In genomic region chr17:45311762-45312476, GRCh38 we compare ENCODE assay signal across 1 cellular context.
TF ChIP-seq lines count a peak whose summit lies in the region.

No MANE protein-coding gene starts in this region.

TF ChIP-seq in HepG2, 621 proteins besides CTCF, POLR2A, EP300 and RAD21 (continued from another document):
- TF ChIP-seq, protein P1, sequence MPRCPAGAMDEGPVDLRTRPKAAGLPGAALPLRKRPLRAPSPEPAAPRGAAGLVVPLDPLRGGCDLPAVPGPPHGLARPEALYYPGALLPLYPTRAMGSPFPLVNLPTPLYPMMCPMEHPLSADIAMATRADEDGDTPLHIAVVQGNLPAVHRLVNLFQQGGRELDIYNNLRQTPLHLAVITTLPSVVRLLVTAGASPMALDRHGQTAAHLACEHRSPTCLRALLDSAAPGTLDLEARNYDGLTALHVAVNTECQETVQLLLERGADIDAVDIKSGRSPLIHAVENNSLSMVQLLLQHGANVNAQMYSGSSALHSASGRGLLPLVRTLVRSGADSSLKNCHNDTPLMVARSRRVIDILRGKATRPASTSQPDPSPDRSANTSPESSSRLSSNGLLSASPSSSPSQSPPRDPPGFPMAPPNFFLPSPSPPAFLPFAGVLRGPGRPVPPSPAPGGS (CRISPR knock-in tag; IDR thresholded peaks at IDR 0.05): 0 out of 2 replicates have a peak, but pooled peaks have one; percentile 31
- TF ChIP-seq ZNF891 (CRISPR knock-in tag; IDR thresholded peaks at IDR 0.05) (peak; percentile 56; the same call in 1 of the 2 replicates), ZMYM4 (CRISPR knock-in tag; IDR thresholded peaks at IDR 0.05) (peak; percentile 18; the same call in 1 of the 2 replicates), SMAD1 (CRISPR knock-in tag; IDR thresholded peaks at IDR 0.05; ENCODE audit: borderline replicate concordance, low read depth) (0 out of 2 replicates have a peak, but pooled peaks have one; percentile 33), EEA1 (CRISPR knock-in tag; IDR thresholded peaks at IDR 0.05; ENCODE audit: borderline replicate concordance) (no peak), ZIK1 (CRISPR knock-in tag; IDR thresholded peaks at IDR 0.05; ENCODE audit: borderline replicate concordance, low read depth) (no peak; the same call in 1 of the 2 replicates), KAT8 (CRISPR knock-in tag; IDR thresholded peaks at IDR 0.05) (peak; percentile 73), CCAR2 (optimal IDR thresholded peaks at IDR 0.05; ENCODE audit: low read depth, low read length) (no peak), TOPORS (CRISPR knock-in tag; IDR thresholded peaks at IDR 0.05) (no peak), NCOA1 (CRISPR knock-in tag; IDR thresholded peaks at IDR 0.05) (no peak), U2AF2 (IDR thresholded peaks at IDR 0.05; ENCODE audit: low read depth, low read length) (no peak), MYC (CRISPR knock-in tag; IDR thresholded peaks at IDR 0.05; ENCODE audit: borderline replicate concordance) (peak; percentile 86), MEIS1 (CRISPR knock-in tag; IDR thresholded peaks at IDR 0.05; ENCODE audit: borderline replicate concordance) (peak; percentile 47; the same call in 1 of the 2 replicates), ZNF770 (CRISPR knock-in tag; IDR thresholded peaks at IDR 0.05) (no peak), ZFYVE20 (CRISPR knock-in tag; IDR thresholded peaks at IDR 0.05; ENCODE audit: borderline replicate concordance, low read depth) (no peak)
TF ChIP-seq in HepG2: peak in this region for 240.
